In genomic region chr5:78922879-78923621, GRCh38 we compare ENCODE assay signal across 1 cellular context.
TF ChIP-seq lines count a peak whose summit lies in the region.

No MANE protein-coding gene starts in this region.

TF ChIP-seq in GM12878, 131 proteins besides CTCF, POLR2A, EP300 and RAD21 (continued from another document):
- TF ChIP-seq ZBTB33 (IDR thresholded peaks at IDR 0.05), result no peak
- TF ChIP-seq USF1 (IDR thresholded peaks at IDR 0.05; ENCODE audit: borderline replicate concordance, extremely low read length, insufficient read depth, low read depth, low read length), result no peak
- TF ChIP-seq ZNF687 (IDR thresholded peaks at IDR 0.05), result no peak
- peak; percentile 32; the same call in 1 of the 2 replicates for TF ChIP-seq PKNOX1 (IDR thresholded peaks at IDR 0.05)
- peak; percentile 94 for TF ChIP-seq ZSCAN29 (IDR thresholded peaks at IDR 0.05)
- TF ChIP-seq BMI1 (IDR thresholded peaks at IDR 0.05; ENCODE audit: borderline replicate concordance), result no peak
- TF ChIP-seq ZBED1 (IDR thresholded peaks at IDR 0.05; ENCODE audit: borderline replicate concordance), result no peak
- no peak for TF ChIP-seq KLF5 (IDR thresholded peaks at IDR 0.05; ENCODE audit: partially characterized antibody)
- TF ChIP-seq ZBTB11 (CRISPR knock-in tag; IDR thresholded peaks at IDR 0.05), result no peak
